In genomic region chr17:19533036-19533717, GRCh38 we compare ENCODE assay signal across 8 cellular contexts. TPM values are rescaled to one million over a fixed set of nuclear protein-coding genes. Genes with fewer than 3 reads are reported as not detected.
DNase-seq lines count a peak whose midpoint lies in the region; ATAC-seq, FAIRE-seq and TF ChIP-seq lines count a peak whose summit lies in the region.

No MANE protein-coding gene starts in this region.

- H2BK120ac ChIP-seq in neuronal stem cell (ENCODE audit: low read depth, low read length) = no peak overlapping the region

- H3K36me3 ChIP-seq in KMS-11 (ENCODE audit: insufficient read depth) (no peaks in the 10 kb centered on the region), esophagus squamous epithelium (no peaks in the 10 kb centered on the region), neuronal stem cell (replicated peaks in 1 of 2; ENCODE audit: control insufficient read depth in 2 of 2, insufficient read depth in 2 of 2, low read length in 2 of 2) (no peaks in the 10 kb centered on the region)

- TF ChIP-seq CTCF in AG04449 (IDR thresholded peaks at IDR 0.05; ENCODE audit: insufficient read depth, low read length, missing control alignments) (no peak), KMS-11 (conservative IDR thresholded peaks at IDR 0.05; ENCODE audit: low read depth, low read length) (no peak), esophagus squamous epithelium (IDR thresholded peaks at IDR 0.05) (no peak), D721Med (IDR thresholded peaks at IDR 0.05; ENCODE audit: insufficient read depth, missing control alignments) (no peak)

- H3K14ac ChIP-seq in neuronal stem cell (ENCODE audit: low read length) = no peak overlapping the region

- no peak overlapping the region for H4K8ac ChIP-seq in neuronal stem cell (ENCODE audit: low read depth, low read length)

- intact Hi-C loops in esophagus squamous epithelium (cut with DNase I) = no loop called here

- no peak overlapping the region for H2BK5ac ChIP-seq in neuronal stem cell (ENCODE audit: low read length)

- H2BK12ac ChIP-seq in neuronal stem cell (ENCODE audit: low read length) = no peak overlapping the region

- H3K79me2 ChIP-seq in KMS-11 (ENCODE audit: insufficient read depth, low read depth) = no peaks in the 10 kb centered on the region

- peak overlapping the region; percentile 83 for H2AFZ ChIP-seq in KMS-11 (ENCODE audit: low read depth)
- H2AFZ ChIP-seq in neuronal stem cell (ENCODE audit: low read length) = peak overlapping the region; percentile 83

- H3K4ac ChIP-seq in neuronal stem cell (ENCODE audit: low read length) = no peak overlapping the region

- no peak for DNase-seq in AG04449 (ENCODE audit: low read depth, low spot score)
- no peak for DNase-seq in esophagus squamous epithelium (lab: John Stamatoyannopoulos, UW)
- DNase-seq in neuronal stem cell (ENCODE audit: low spot score) = no peak
- no peak for DNase-seq in D721Med (ENCODE audit: insufficient read length, low spot score)
- no peak for DNase-seq in NCI-H1694 (lab: John Stamatoyannopoulos, UW)
- DNase-seq in NCI-H187 treated with DMSO at 0.1 percent for 48 hours (lab: John Stamatoyannopoulos, UW) = no peak

- no peak overlapping the region for H3K27ac ChIP-seq in KMS-11
- H3K27ac ChIP-seq in esophagus squamous epithelium = no peak overlapping the region
- H3K27ac ChIP-seq in neuronal stem cell (replicated peaks; ENCODE audit: low read length) = no peak overlapping the region

- H4K91ac ChIP-seq in neuronal stem cell (ENCODE audit: low read depth, low read length, poor library complexity) = no peak overlapping the region

- H3K4me3 ChIP-seq in AG04449 (ENCODE audit: low read depth, low read length) (peak overlapping the region; percentile 15; the same call in 1 of the 2 replicates), KMS-11 (IDR thresholded peaks at IDR 0.05; ENCODE audit: insufficient read depth, low read depth, low read length) (no peak overlapping the region), esophagus squamous epithelium (peak overlapping the region; percentile 46 to 70 (median 58)), neuronal stem cell (ENCODE audit: low read length in 2 of 2) (peak overlapping the region; percentile 20 to 82)

- 25 to 30% methylated on average over 16 to 22 of the region's 30 CpGs for WGBS in esophagus squamous epithelium, 2 donors
- WGBS in neuronal stem cell (ENCODE audit: extremely low coverage in 2 of 2, insufficient read length in 2 of 2, insufficient replicate concordance in 1 of 2), 2 donors = no CpG with 5 or more reads among the region's 30 CpGs

- TF ChIP-seq POLR2A in esophagus squamous epithelium (IDR thresholded peaks at IDR 0.05) = no peak

- no peak overlapping the region for H2AK5ac ChIP-seq in neuronal stem cell (ENCODE audit: low read depth, low read length)

- H4K20me1 ChIP-seq in KMS-11 (ENCODE audit: insufficient read depth) = no peaks in the 10 kb centered on the region

- H3K4me1 ChIP-seq in KMS-11 (ENCODE audit: low read depth, poor library complexity, severe bottlenecking) = peaks cover 37% of the 10 kb centered on the region
- peaks cover 8 to 20% (median 12%) of the 10 kb centered on the region in 3 donors for H3K4me1 ChIP-seq in esophagus squamous epithelium
- H3K4me1 ChIP-seq in neuronal stem cell (ENCODE audit: control insufficient read depth in 2 of 2, insufficient read depth in 1 of 2, low read depth in 1 of 2, low read length in 2 of 2) = peaks cover 4 to 5% of the 10 kb centered on the region in 2 donors

- no peak for ATAC-seq in HG02759 (IDR thresholded peaks at IDR 0.05; ENCODE audit: unreplicated experiment)

- FAIRE-seq in D721Med (lab: Jason Lieb, UNC) = no peak

- H3K18ac ChIP-seq in neuronal stem cell (ENCODE audit: low read length) = peak overlapping the region; percentile 81

- POLR2A ChIA-PET in AG04449 (lab: Yijun Ruan, JAX) = no interaction called here

- H3K9me3 ChIP-seq in esophagus squamous epithelium (no peaks in the 10 kb centered on the region), neuronal stem cell (replicated peaks in 1 of 2; ENCODE audit: control insufficient read depth in 2 of 2, insufficient read depth in 1 of 2, low read depth in 1 of 2, low read length in 2 of 2) (no peaks in the 10 kb centered on the region)

- no peaks in the 10 kb centered on the region for H3K79me1 ChIP-seq in neuronal stem cell (ENCODE audit: low read depth, low read length)

- H3K9ac ChIP-seq in KMS-11 = no peak overlapping the region
- no peak overlapping the region for H3K9ac ChIP-seq in neuronal stem cell (ENCODE audit: low read depth, low read length, poor library complexity)

- peak overlapping the region; percentile 64; the same call in 1 of the 2 replicates for H3K4me2 ChIP-seq in KMS-11
- peak overlapping the region; percentile 91 for H3K4me2 ChIP-seq in neuronal stem cell (ENCODE audit: insufficient read depth, low read length, poor library complexity, severe bottlenecking)

- H3K27me3 ChIP-seq in KMS-11 (ENCODE audit: insufficient read depth, low read depth) (no peaks in the 10 kb centered on the region), esophagus squamous epithelium (peaks cover 0 to 36% (median 0%) of the 10 kb centered on the region in 4 donors), neuronal stem cell (ENCODE audit: control insufficient read depth in 3 of 3, insufficient read depth in 3 of 3, low read depth in 1 of 3, low read length in 3 of 3) (peaks cover 9 to 72% (median 31%) of the 10 kb centered on the region in 3 experiments)

- no peak overlapping the region for H3K23ac ChIP-seq in neuronal stem cell (ENCODE audit: low read depth, low read length, poor library complexity)

- no peak overlapping the region for H2BK15ac ChIP-seq in neuronal stem cell (ENCODE audit: low read length)

- CTCF ChIA-PET in AG04449 (lab: Yijun Ruan, JAX) = interaction anchor here (1.0 to 2.1 kb wide), 3 partner anchors 16 to 170 kb away, joined by 5 to 6 read pairs (median 5); partner anchors contain the start of gene B9D1

RNA-seq across cellular contexts. Expression of gene SLC47A1, which starts 0.5 kb away (rescaled TPM):
- 1 to 10 TPM; 3.9 to 7.8 (median 7.3) TPM for total RNA-seq in esophagus squamous epithelium
- polyA plus RNA-seq in neuronal stem cell (2013, experiment 1 of 2) = 1.4 TPM
- 1.0 TPM for polyA plus RNA-seq in neuronal stem cell (2013, experiment 2 of 2)
